In the genomic region with DNA sequence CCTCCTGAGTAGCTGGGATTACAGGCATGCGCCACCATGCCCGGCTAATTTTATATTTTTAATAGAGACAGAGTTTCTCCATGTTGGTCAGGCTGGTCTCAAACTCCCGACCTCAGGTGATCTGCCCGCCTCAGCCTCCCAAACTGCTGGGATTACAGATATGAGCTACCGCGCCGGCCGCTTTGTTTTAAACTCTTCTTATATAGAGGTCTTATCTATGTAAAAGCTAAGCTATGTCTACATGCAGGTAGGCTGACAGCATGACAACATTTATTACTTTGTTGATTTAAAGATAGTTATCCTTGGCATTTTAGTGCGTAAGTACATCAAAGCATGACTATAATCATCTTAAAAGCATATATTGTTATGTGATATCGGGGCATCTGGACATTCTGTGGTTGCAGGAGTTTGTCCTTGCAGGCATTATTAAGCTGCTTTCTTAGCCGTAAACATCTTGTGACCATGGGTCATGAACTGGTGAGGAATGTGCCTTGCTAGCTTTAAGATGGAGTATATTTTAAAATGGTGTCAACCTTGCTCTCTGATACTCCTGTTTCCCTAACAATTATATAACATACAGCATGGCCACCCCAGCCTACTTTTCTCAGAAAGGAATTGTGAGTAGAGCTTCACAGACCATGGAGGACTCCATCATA, we compare ENCODE assay signal across 18 cellular contexts.
"Had no signal": no experiment of that assay in that cellular context is flagged by ENCODE, and none has a peak within 500 bp of the region (broad histone marks: within the 10 kb centered on the region; RNA-seq: fewer than 3 reads in every experiment).

No MANE protein-coding gene starts in this region.

- ATAC-seq: activated CD4-positive, CD25-positive, alpha-beta regulatory T cell treated with anti-CD3 and anti-CD28 coated beads, Interleukin-2, amount 50 U/mL, for 24 hours; foreskin keratinocyte; left lobe of liver; pancreas; stimulated activated memory B cell treated with anti-CD40 and anti-IgM and Interleukin-4, amounts not matched to agents 10 μg/mL and 1 μg/mL and 100 μg/mL, for 72 hours had no signal

- FAIRE-seq: endothelial cell of umbilical vein, pancreas had no signal

- H3K4me3 ChIP-seq: esophagus squamous epithelium, pancreas, vagina had no signal

- H3K4me1 ChIP-seq: esophagus squamous epithelium, foreskin keratinocyte, pancreas, vagina had no signal

- H3K27me3 ChIP-seq: pancreas, vagina had no signal

- DNase-seq: activated CD4-positive, alpha-beta T cell treated with anti-CD3 and anti-CD28 coated beads, Interleukin-2, amount 50 U/mL, for 1 hour; activated CD8-positive, alpha-beta memory T cell treated with anti-CD3 and anti-CD28 coated beads for 24 hours; activated naive CD4-positive, alpha-beta T cell; activated naive CD8-positive, alpha-beta T cell treated with anti-CD3 and anti-CD28 coated beads, Interleukin-2, amount 10 ng/mL, durations not matched to agents 7 days and 5 days; anterior cingulate cortex; brain microvascular endothelial cell; cortex of kidney; effector CD8-positive, alpha-beta T cell; esophagus squamous epithelium; foreskin keratinocyte; naive B cell; pancreas; stimulated activated CD4-positive, alpha-beta T cell treated with anti-CD3 and anti-CD28 coated beads, Interleukin-2, amount 100 ng/mL, for 48 hours had no signal

- H3K9me3 ChIP-seq: esophagus squamous epithelium, pancreas, vagina had no signal

- H3K36me3 ChIP-seq: brain microvascular endothelial cell, esophagus squamous epithelium, pancreas, vagina had no signal

- H3K27ac ChIP-seq: brain microvascular endothelial cell, esophagus squamous epithelium, foreskin keratinocyte, pancreas, vagina had no signal
